8 cellular contexts compared by ENCODE assay signal in the genomic region with DNA sequence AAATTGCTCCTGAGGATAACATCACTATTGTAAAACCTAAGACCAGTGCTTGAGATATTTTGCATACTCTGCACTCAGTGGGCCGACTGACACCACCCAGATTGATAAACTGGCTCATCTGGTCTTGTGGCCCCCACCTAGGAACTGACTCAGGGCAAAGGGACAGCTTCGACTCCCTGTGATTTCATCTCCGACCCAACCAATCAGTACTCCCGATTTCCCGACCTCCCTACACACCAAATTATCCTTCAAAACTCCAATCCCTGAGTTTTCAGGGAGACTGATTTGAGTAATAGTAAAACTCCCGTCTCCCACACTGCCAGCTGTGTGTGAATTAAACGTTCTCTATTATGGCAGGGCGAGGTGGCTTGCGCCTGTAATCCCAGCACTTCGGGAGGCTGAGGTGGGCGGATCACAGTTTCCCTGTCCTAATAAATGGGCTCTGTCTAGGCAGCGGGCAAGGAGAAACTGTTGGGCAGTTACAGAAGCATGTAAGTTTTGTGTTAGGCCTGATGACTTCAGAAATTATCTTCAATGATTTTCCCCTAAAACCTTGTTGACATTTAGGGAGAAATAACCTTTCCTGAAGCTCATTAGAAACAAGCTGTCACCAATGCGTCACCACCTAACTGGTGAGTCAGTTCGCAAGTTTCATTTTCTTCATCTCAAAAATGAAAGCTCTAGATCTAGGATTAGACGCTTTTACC. TPM values are rescaled to one million over a fixed set of nuclear protein-coding genes. Genes with fewer than 3 reads are reported as not detected.
DNase-seq lines count a peak whose midpoint lies in the region; ATAC-seq and TF ChIP-seq lines count a peak whose summit lies in the region.

No MANE protein-coding gene starts in this region.

- H4K20me1 ChIP-seq in hepatocyte (ENCODE audit: insufficient read depth, poor library complexity, severe bottlenecking) = no peaks in the 10 kb centered on the region

- peak; percentile 57 for DNase-seq in activated naive CD4-positive, alpha-beta T cell treated with Interleukin-2 at 50 U/mL for 16 hours
- DNase-seq in activated naive CD4-positive, alpha-beta T cell (lab: John Stamatoyannopoulos, UW) = no peak
- peak; percentile 43 for DNase-seq in activated T-cell treated with anti-CD3 and anti-CD28 coated beads, Interleukin-2, amount 50 U/mL, for 4 hours
- DNase-seq in hepatocyte (ENCODE audit: low spot score) = no peak
- DNase-seq in stimulated activated CD4-positive, alpha-beta T cell treated with anti-CD3 and anti-CD28 coated beads, Interleukin-4, amount 100 ng/mL, for 24 hours = peak; percentile 73
- DNase-seq in NCI-H2196 (lab: John Stamatoyannopoulos, UW; ENCODE audit: unreplicated experiment) = no peak
- DNase-seq in SHP77 treated with DMSO at 0.1 percent for 48 hours (lab: John Stamatoyannopoulos, UW) = no peak

- no peaks in the 10 kb centered on the region for H3K9me2 ChIP-seq in hepatocyte (replicated peaks; ENCODE audit: insufficient read depth)

- H3K36me3 Mint-ChIP-seq in activated T-cell treated with anti-CD3 and anti-CD28 coated beads, Interleukin-2, amount 50 U/mL, for 4 hours (ENCODE audit: insufficient read depth) = no peaks in the 10 kb centered on the region

- H3K27me3 ChIP-seq in hepatocyte = no peaks in the 10 kb centered on the region

- H3K36me3 ChIP-seq in hepatocyte (replicated peaks; ENCODE audit: insufficient read depth, low read depth) = no peaks in the 10 kb centered on the region

- peaks cover 72% of the 10 kb centered on the region for H3K4me1 Mint-ChIP-seq in activated T-cell treated with anti-CD3 and anti-CD28 coated beads, Interleukin-2, amount 50 U/mL, for 4 hours (ENCODE audit: low read depth)

- ATAC-seq in activated T-cell treated with anti-CD3 and anti-CD28 coated beads, Interleukin-2, amount 50 U/mL, for 4 hours = peak; percentile 8 to 9
- ATAC-seq in HG03135 (IDR thresholded peaks at IDR 0.05; ENCODE audit: unreplicated experiment) = no peak

- no peaks in the 10 kb centered on the region for H3K9me3 ChIP-seq in hepatocyte (ENCODE audit: low read depth)

- WGBS in hepatocyte (ENCODE audit: low lambda C conversion rate, missing lambda C conversion rate) = 42% methylated on average over 15 of the region's 15 CpGs

- no peak overlapping the region for H3K4me3 ChIP-seq in hepatocyte

- peak overlapping the region; percentile 76 for H3K4me2 ChIP-seq in hepatocyte

- peaks cover 2% of the 10 kb centered on the region for H3K27me3 Mint-ChIP-seq in activated T-cell treated with anti-CD3 and anti-CD28 coated beads, Interleukin-2, amount 50 U/mL, for 4 hours (ENCODE audit: low read depth)

- H3K9me3 Mint-ChIP-seq in activated T-cell treated with anti-CD3 and anti-CD28 coated beads, Interleukin-2, amount 50 U/mL, for 4 hours = no peaks in the 10 kb centered on the region

- peak overlapping the region; percentile 13 for H2AFZ ChIP-seq in hepatocyte

- peak overlapping the region; percentile 77 for H3K4me3 Mint-ChIP-seq in activated T-cell treated with anti-CD3 and anti-CD28 coated beads, Interleukin-2, amount 50 U/mL, for 4 hours

- peak overlapping the region; percentile 98 for H3K27ac ChIP-seq in hepatocyte

- TF ChIP-seq CTCF in hepatocyte (IDR thresholded peaks at IDR 0.05; ENCODE audit: poor library complexity) = no peak

- H3K79me2 ChIP-seq in hepatocyte = peaks cover 4% of the 10 kb centered on the region

- H3K4me1 ChIP-seq in hepatocyte (ENCODE audit: insufficient read depth) = peaks cover 34% of the 10 kb centered on the region

RNA-seq across cellular contexts. Expression of a gene that starts 5.3 kb away (rescaled TPM):
- 100 to 1,000 TPM; 856 to 923 (median 865) TPM for total RNA-seq in activated T-cell treated with anti-CD3 and anti-CD28 coated beads, Interleukin-2, amount 50 U/mL, for 4 hours
- total RNA-seq in hepatocyte = 1,410 and 1,439 TPM in 2 replicates
- 1,142 and 1,267 TPM in 2 replicates for polyA plus RNA-seq in hepatocyte

RNA-seq across cellular contexts. Expression of a gene that starts 56.1 kb away (rescaled TPM):
- 10 to 100 TPM; 17.0 to 29.9 (median 23.4) TPM for total RNA-seq in activated T-cell treated with anti-CD3 and anti-CD28 coated beads, Interleukin-2, amount 50 U/mL, for 4 hours
- total RNA-seq in hepatocyte = 50.4 and 51.5 TPM in 2 replicates
- 68.1 and 90.0 TPM in 2 replicates for polyA plus RNA-seq in hepatocyte

Comparison
In these comparisons a context has a peak if more than half of its experiments do, and no peak if none do; other contexts are left out.
1. DNase-seq: peak in activated naive CD4-positive, alpha-beta T cell treated with Interleukin-2 at 50 U/mL for 16 hours (single experiment), activated T-cell treated with anti-CD3 and anti-CD28 coated beads, Interleukin-2, amount 50 U/mL, for 4 hours (single experiment) and stimulated activated CD4-positive, alpha-beta T cell treated with anti-CD3 and anti-CD28 coated beads, Interleukin-4, amount 100 ng/mL, for 24 hours (single experiment); none in activated naive CD4-positive, alpha-beta T cell (0 of 4), hepatocyte (single experiment), NCI-H2196 (single experiment) and SHP77 treated with DMSO at 0.1 percent for 48 hours (single experiment).